23 cellular contexts compared by ENCODE assay signal in genomic region chr1:234999513-234999940, GRCh38.
DNase-seq lines count a peak whose midpoint lies in the region; ATAC-seq and TF ChIP-seq lines count a peak whose summit lies in the region.
"Had no signal": no experiment of that assay in that cellular context is flagged by ENCODE, and none has a peak within 500 bp of the region (broad histone marks: within the 10 kb centered on the region; RNA-seq: fewer than 3 reads in every experiment).

No MANE protein-coding gene starts in this region.

- H3K18ac ChIP-seq in IMR-90 (ENCODE audit: low read depth, low read length): peak overlapping the region; percentile 24

- H2BK15ac ChIP-seq in IMR-90 (ENCODE audit: low read depth, low read length): peak overlapping the region; percentile 15; the same call in 2 of the 3 replicates

- peak overlapping the region; percentile 46; the same call in 1 of the 2 replicates for H3K14ac ChIP-seq in IMR-90 (replicated peaks; ENCODE audit: low read depth, low read length)

- no peak overlapping the region for H3K4me3 Mint-ChIP-seq in CD8-positive, alpha-beta memory T cell
- H3K4me3 Mint-ChIP-seq: activated CD4-positive, alpha-beta T cell treated with anti-CD3 and anti-CD28 coated beads for 36 hours; CD4-positive, alpha-beta T cell; naive thymus-derived CD8-positive, alpha-beta T cell; T-helper 1 cell treated with Interleukin-12 subunit alpha and Interleukin-12 subunit beta and Interleukin-4 antibody, amounts not matched to agents 30 μg/mL and 1 μg/mL, for 36 hours; type B pancreatic cell had no signal

- peaks cover 0 to 9% of the 10 kb centered on the region in 2 experiments; a peak in 2 of 4 replicates for H3K79me1 ChIP-seq in IMR-90 (ENCODE audit: low read depth in 1 of 2, low read length in 2 of 2)

- H2BK20ac ChIP-seq in IMR-90 (ENCODE audit: low read depth, low read length): peak overlapping the region; percentile 92

- H3K4me1 ChIP-seq in IMR-90 (ENCODE audit: control insufficient read depth, insufficient read depth, low read length) (peaks cover 14% of the 10 kb centered on the region), ascending aorta (peaks cover 3 to 28% of the 10 kb centered on the region in 2 donors), smooth muscle cell (ENCODE audit: low read depth) (peaks cover 7% of the 10 kb centered on the region)
- H3K4me1 ChIP-seq in CD8-positive, alpha-beta memory T cell (ENCODE audit: insufficient read depth, low read length): no peaks in the 10 kb centered on the region

- WGBS in IMR-90 (ENCODE audit: extremely low coverage in 2 of 2, insufficient read length in 1 of 2), 2 experiments: 100% methylated on average over 4 of the region's 10 CpGs; no CpG with 5 or more reads in 1 of the 2 experiments
- 97% methylated on average over 10 of the region's 10 CpGs for WGBS in smooth muscle cell (ENCODE audit: low lambda C conversion rate)

- dilution Hi-C loops in IMR-90 (cut with HindIII; ENCODE audit: low sequenced_read_pairs, unreplicated experiment): no loop called here

- peak overlapping the region; percentile 85 for H3K4ac ChIP-seq in IMR-90 (ENCODE audit: low read depth, low read length)

- H3K4me2 ChIP-seq in IMR-90 (ENCODE audit: low read depth, low read length): no peak overlapping the region
- H3K4me2 ChIP-seq in smooth muscle cell: no peak overlapping the region

- intact Hi-C loops in IMR-90 (cut with micrococcal nuclease) (no loop called here), ascending aorta (cut with DNase I) (no loop called here), posterior cingulate gyrus (cut with DNase I) (loop anchor here (10.0 kb wide), 1 partner anchor 385 kb away; the partner anchor contains the start of gene IRF2BP2)

- ATAC-seq in IMR-90 (ENCODE audit: low read depth) (no peak), HG03378 (IDR thresholded peaks at IDR 0.05; ENCODE audit: unreplicated experiment) (no peak)
- ATAC-seq: activated CD4-positive, alpha-beta T cell treated with anti-CD3 and anti-CD28 coated beads for 36 hours; left colon; naive thymus-derived CD8-positive, alpha-beta T cell had no signal

- in situ Hi-C loops in IMR-90 (cut with MboI; ENCODE audit: low sequenced_read_pairs): no loop called here

- no peaks in the 10 kb centered on the region for H3K36me3 Mint-ChIP-seq in CD8-positive, alpha-beta memory T cell
- H3K36me3 Mint-ChIP-seq: naive thymus-derived CD8-positive, alpha-beta T cell; type B pancreatic cell had no signal

- peaks cover 8% of the 10 kb centered on the region; the same call in 1 of the 2 replicates for H3K9me1 ChIP-seq in IMR-90 (ENCODE audit: insufficient read depth, low read length)

- H3F3A ChIP-seq in smooth muscle cell (ENCODE audit: low read depth): no peaks in the 10 kb centered on the region

- CTCF ChIA-PET in IMR-90 (lab: Yijun Ruan, JAX): interaction anchor here (0.7 to 1.0 kb wide), 2 partner anchors 29 to 380 kb away, joined by 3 read pairs; no protein-coding TSS in a partner anchor
- CTCF ChIA-PET in CD8-positive, alpha-beta memory T cell (lab: Charles Lee): interaction anchor here (1.0 kb wide), 2 partner anchors 16 to 276 kb away, joined by 3 to 5 read pairs; no protein-coding TSS in a partner anchor

- no peak overlapping the region for H4K8ac ChIP-seq in IMR-90 (ENCODE audit: low read depth in 2 of 2, low read length in 2 of 2)

- H4K91ac ChIP-seq in IMR-90 (ENCODE audit: insufficient read depth, low read depth, low read length): peak overlapping the region; percentile 89

- H3K27ac ChIP-seq in IMR-90 (ENCODE audit: insufficient read depth, low read length): no peak overlapping the region
- H3K27ac ChIP-seq in ascending aorta: peak overlapping the region; percentile 89 to 94
- peak overlapping the region; percentile 80 for H3K27ac ChIP-seq in smooth muscle cell (ENCODE audit: low read depth)
- no peak overlapping the region for H3K27ac ChIP-seq in CD8-positive, alpha-beta memory T cell (ENCODE audit: low read depth, low read length)
- H3K27ac ChIP-seq: GM23248, SK-N-MC had no signal

- peak overlapping the region; percentile 12 for H2BK5ac ChIP-seq in IMR-90 (ENCODE audit: low read depth, low read length, poor library complexity, severe bottlenecking)

- no peak overlapping the region for H3K56ac ChIP-seq in IMR-90 (ENCODE audit: extremely low read depth, insufficient read depth, low read length)

- H3K27ac Mint-ChIP-seq in CD8-positive, alpha-beta memory T cell: no peak overlapping the region
- H3K27ac Mint-ChIP-seq: activated CD4-positive, alpha-beta T cell treated with anti-CD3 and anti-CD28 coated beads for 36 hours; CD4-positive, alpha-beta T cell; naive thymus-derived CD8-positive, alpha-beta T cell; T-helper 1 cell treated with Interleukin-12 subunit alpha and Interleukin-12 subunit beta and Interleukin-4 antibody, amounts not matched to agents 30 μg/mL and 1 μg/mL, for 36 hours had no signal

- no peaks in the 10 kb centered on the region for H3K27me3 ChIP-seq in IMR-90 (ENCODE audit: control insufficient read depth, insufficient read depth, low read length)
- no peaks in the 10 kb centered on the region for H3K27me3 ChIP-seq in ascending aorta
- no peaks in the 10 kb centered on the region for H3K27me3 ChIP-seq in smooth muscle cell (ENCODE audit: low read depth)
- H3K27me3 ChIP-seq in CD8-positive, alpha-beta memory T cell (ENCODE audit: insufficient read depth, low read length, poor library complexity, severe bottlenecking): no peaks in the 10 kb centered on the region

- no peaks in the 10 kb centered on the region for H3K36me3 ChIP-seq in IMR-90 (ENCODE audit: control insufficient read depth, insufficient read depth, low read length)
- H3K36me3 ChIP-seq in ascending aorta: no peaks in the 10 kb centered on the region
- H3K36me3 ChIP-seq in smooth muscle cell (ENCODE audit: low read depth): no peaks in the 10 kb centered on the region
- no peaks in the 10 kb centered on the region for H3K36me3 ChIP-seq in CD8-positive, alpha-beta memory T cell (ENCODE audit: insufficient read depth, low read length)

- TF ChIP-seq POLR2A in IMR-90 (IDR thresholded peaks at IDR 0.05; ENCODE audit: low read depth, low read length): no peak
- TF ChIP-seq POLR2A in erythroblast (IDR thresholded peaks at IDR 0.05; ENCODE audit: low read length): no peak

- H3K9ac ChIP-seq in IMR-90 (ENCODE audit: low read depth, low read length) (no peak overlapping the region), smooth muscle cell (ENCODE audit: low read depth) (no peak overlapping the region)
- H3K9ac ChIP-seq: GM23248 had no signal

- H4K20me1 ChIP-seq in IMR-90 (ENCODE audit: insufficient read depth, low read length) (no peaks in the 10 kb centered on the region), smooth muscle cell (ENCODE audit: low read depth) (no peaks in the 10 kb centered on the region)

- peak overlapping the region; percentile 23; the same call in 1 of the 2 replicates for H4K5ac ChIP-seq in IMR-90 (ENCODE audit: low read depth, low read length)

- no peak overlapping the region for H3K4me3 ChIP-seq in IMR-90 (ENCODE audit: insufficient read depth, low read depth, low read length)
- no peak overlapping the region for H3K4me3 ChIP-seq in ascending aorta
- no peak overlapping the region for H3K4me3 ChIP-seq in smooth muscle cell
- no peak overlapping the region for H3K4me3 ChIP-seq in CD8-positive, alpha-beta memory T cell (ENCODE audit: low read length)
- H3K4me3 ChIP-seq: GM23248, SK-N-MC had no signal

- H3K4me1 Mint-ChIP-seq in CD8-positive, alpha-beta memory T cell: no peaks in the 10 kb centered on the region

- TF ChIP-seq RAD21 in IMR-90 (IDR thresholded peaks at IDR 0.05; ENCODE audit: low read length): no peak

- BruUV-seq in IMR-90 (replicated peaks; lab: Mats Ljungman, UMichigan): no TSS peak

- H3K9me3 ChIP-seq in IMR-90 (ENCODE audit: control insufficient read depth, insufficient read depth, low read length) (no peaks in the 10 kb centered on the region), ascending aorta (no peaks in the 10 kb centered on the region), smooth muscle cell (replicated peaks; ENCODE audit: low read depth) (no peaks in the 10 kb centered on the region)
- no peaks in the 10 kb centered on the region for H3K9me3 ChIP-seq in CD8-positive, alpha-beta memory T cell (ENCODE audit: low read length)

- H3K27me3 Mint-ChIP-seq in CD8-positive, alpha-beta memory T cell: no peaks in the 10 kb centered on the region
- H3K27me3 Mint-ChIP-seq: activated CD4-positive, alpha-beta T cell treated with anti-CD3 and anti-CD28 coated beads for 36 hours; CD4-positive, alpha-beta T cell; naive thymus-derived CD8-positive, alpha-beta T cell; type B pancreatic cell had no signal

- H2AK9ac ChIP-seq in IMR-90 (replicated peaks; ENCODE audit: low read depth, low read length, poor library complexity): no peak overlapping the region

- H3K79me2 ChIP-seq in smooth muscle cell (ENCODE audit: low read depth): no peaks in the 10 kb centered on the region

- POLR2A ChIA-PET in IMR-90 (lab: Charles Lee; ENCODE audit: unreplicated experiment): no interaction called here
- POLR2A ChIA-PET in CD8-positive, alpha-beta memory T cell (lab: Charles Lee): no interaction called here

- no peaks in the 10 kb centered on the region for H3K9me3 Mint-ChIP-seq in CD8-positive, alpha-beta memory T cell
- H3K9me3 Mint-ChIP-seq: CD4-positive, alpha-beta T cell; naive thymus-derived CD8-positive, alpha-beta T cell; T-helper 1 cell treated with Interleukin-12 subunit alpha and Interleukin-12 subunit beta and Interleukin-4 antibody, amounts not matched to agents 30 μg/mL and 1 μg/mL, for 36 hours; type B pancreatic cell had no signal

- no peak overlapping the region for H3K23ac ChIP-seq in IMR-90 (ENCODE audit: low read depth, low read length)

- peak overlapping the region; percentile 94 for H2AK5ac ChIP-seq in IMR-90 (ENCODE audit: low read depth, low read length)

- TF ChIP-seq CTCF in IMR-90 (conservative IDR thresholded peaks at IDR 0.05; ENCODE audit: low read depth, low read length) (no peak), ascending aorta (IDR thresholded peaks at IDR 0.05) (no peak), smooth muscle cell (IDR thresholded peaks at IDR 0.05; ENCODE audit: borderline replicate concordance, insufficient read depth, poor library complexity, severe bottlenecking) (no peak)

- H2BK120ac ChIP-seq in IMR-90 (ENCODE audit: low read depth, low read length): peak overlapping the region; percentile 90

- H2AFZ ChIP-seq in IMR-90 (replicated peaks; ENCODE audit: low read length, poor library complexity): peak overlapping the region; percentile 60
- H2AFZ ChIP-seq in smooth muscle cell (ENCODE audit: low read depth): no peak overlapping the region
- H2AFZ ChIP-seq: GM23248 had no signal

- DNase-seq in IMR-90 (no peak), ascending aorta (ENCODE audit: low spot score in 2 of 2) (no peak), islet precursor cell (peak; percentile 59), smooth muscle cell (lab: John Stamatoyannopoulos, UW; ENCODE audit: unreplicated experiment) (no peak), erythroblast (lab: John Stamatoyannopoulos, UW) (no peak), posterior cingulate gyrus (no peak)
- DNase-seq in CD8-positive, alpha-beta memory T cell: no peak
- DNase-seq: activated CD4-positive, alpha-beta T cell treated with anti-CD3 and anti-CD28 coated beads for 36 hours; amniotic stem cell; CD4-positive, alpha-beta T cell; cortex of kidney; DMS153; GM23248; KG1; naive thymus-derived CD8-positive, alpha-beta T cell; NCI-H1436 treated with DMSO at 0.1 percent for 48 hours; NCI-H446 treated with DMSO at 0.1 percent for 48 hours; stimulated activated naive CD4-positive, alpha-beta T cell treated with Interleukin-2 at 50 U/mL for 16 hours had no signal

Comparison
In these comparisons a context has a peak if more than half of its experiments do, and no peak if none do; other contexts are left out.
1. H3K27ac ChIP-seq: peak in ascending aorta (2 of 2) and smooth muscle cell (single experiment); none in IMR-90 (single experiment) and CD8-positive, alpha-beta memory T cell (single experiment).